ENCODE assay signal across 8 cellular contexts in the genomic region with DNA sequence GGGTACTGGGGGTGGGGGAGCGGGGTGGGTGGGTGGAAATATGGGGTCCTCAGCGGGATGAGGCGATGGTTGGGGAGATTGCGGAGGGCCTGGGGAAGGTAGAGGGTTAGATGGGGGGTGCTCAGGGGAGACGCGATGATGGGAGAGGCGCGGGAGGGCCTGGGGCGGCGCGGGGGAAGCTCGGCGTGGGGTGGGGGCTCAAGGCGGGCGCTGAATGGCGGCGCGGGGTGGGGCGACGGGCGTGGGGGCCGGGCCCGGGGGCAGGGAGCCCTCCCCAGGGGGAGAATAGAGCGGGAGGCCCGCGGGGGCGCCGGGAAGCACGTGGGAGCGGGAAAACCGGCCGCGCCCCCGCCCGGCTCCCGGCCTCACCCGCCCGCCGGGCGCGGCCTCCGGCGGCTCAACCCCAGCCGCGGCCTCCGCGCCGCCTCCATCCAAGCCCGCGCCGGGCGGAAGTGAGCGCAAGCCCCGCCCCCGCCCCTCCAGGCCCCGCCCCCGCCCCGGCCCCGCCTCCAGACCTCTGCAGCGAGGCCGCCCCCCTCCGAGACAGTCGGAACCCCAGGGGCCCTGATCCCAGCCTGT. TPM values are rescaled to one million over a fixed set of nuclear protein-coding genes. Genes with fewer than 3 reads are reported as not detected.
DNase-seq lines count a peak whose midpoint lies in the region; ATAC-seq and TF ChIP-seq lines count a peak whose summit lies in the region.

A gene with protein sequence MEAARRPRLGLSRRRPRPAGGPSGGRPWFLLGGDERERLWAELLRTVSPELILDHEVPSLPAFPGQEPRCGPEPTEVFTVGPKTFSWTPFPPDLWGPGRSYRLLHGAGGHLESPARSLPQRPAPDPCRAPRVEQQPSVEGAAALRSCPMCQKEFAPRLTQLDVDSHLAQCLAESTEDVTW (minus strand): TSS at position 454 of the 579 bp plus-strand sequence. CDS start 23 bp downstream, at position 431.

- DNase-seq in BE2C: peak; percentile 78
- DNase-seq in NT2/D1 (ENCODE audit: low read depth, low spot score): no peak
- DNase-seq in activated naive CD4-positive, alpha-beta T cell treated with anti-CD3 and anti-CD28 coated beads, Interleukin-2, amount 10 ng/mL, durations not matched to agents 7 days and 5 days: no peak
- no peak for DNase-seq in glomerular endothelial cell (ENCODE audit: extremely low read depth, low read depth, low spot score)
- DNase-seq in omental fat pad (ENCODE audit: low spot score): no peak
- DNase-seq in upper lobe of right lung: no peak

- CTCF ChIA-PET in activated naive CD4-positive, alpha-beta T cell treated with anti-CD3 and anti-CD28 coated beads, Interleukin-2, amount 10 ng/mL, durations not matched to agents 7 days and 5 days (lab: Charles Lee): interaction anchor here (0.7 to 7.0 kb wide), 22 partner anchors 10 to 362 kb away, joined by 3 to 217 read pairs (median 5); partner anchors contain the start of genes MORN1, PANK4, PEX10 and RER1

- H3K27me3 ChIP-seq in BE2C (no peaks in the 10 kb centered on the region), NT2/D1 (ENCODE audit: insufficient read depth, insufficient read length) (no peaks in the 10 kb centered on the region), upper lobe of right lung (no peaks in the 10 kb centered on the region)

- no peaks in the 10 kb centered on the region for H3K9me3 ChIP-seq in BE2C
- H3K9me3 ChIP-seq in NT2/D1 (ENCODE audit: insufficient read depth, low read length): no peaks in the 10 kb centered on the region
- no peaks in the 10 kb centered on the region for H3K9me3 ChIP-seq in upper lobe of right lung

- H3K4me3 ChIP-seq in BE2C (ENCODE audit: low read depth, low read length) (peak within 1 kb of the TSS; percentile 68), NT2/D1 (ENCODE audit: insufficient read length, low read depth) (peak within 1 kb of the TSS; percentile 46), upper lobe of right lung (peak within 1 kb of the TSS; percentile 80)

- H3K36me3 ChIP-seq in BE2C: no peaks in the 10 kb centered on the region
- peaks cover 23% of the 10 kb centered on the region for H3K36me3 ChIP-seq in NT2/D1 (ENCODE audit: insufficient read depth, insufficient read length, low read length)
- H3K36me3 ChIP-seq in upper lobe of right lung: no peaks in the 10 kb centered on the region

- TF ChIP-seq CTCF in BE2C (IDR thresholded peaks at IDR 0.05; ENCODE audit: low read depth, low read length): no peak
- TF ChIP-seq CTCF in omental fat pad (IDR thresholded peaks at IDR 0.05): no peak
- no peak for TF ChIP-seq CTCF in upper lobe of right lung (IDR thresholded peaks at IDR 0.05)

- peak within 1 kb of the TSS; percentile 83 for H3K9ac ChIP-seq in NT2/D1 (ENCODE audit: insufficient read length, low read depth)

- peaks cover 42% of the 10 kb centered on the region for H3K4me1 Mint-ChIP-seq in activated naive CD4-positive, alpha-beta T cell treated with anti-CD3 and anti-CD28 coated beads, Interleukin-2, amount 10 ng/mL, durations not matched to agents 7 days and 5 days

- H3K4me3 Mint-ChIP-seq in activated naive CD4-positive, alpha-beta T cell treated with anti-CD3 and anti-CD28 coated beads, Interleukin-2, amount 10 ng/mL, durations not matched to agents 7 days and 5 days: peak within 1 kb of the TSS; percentile 77

- peaks cover 2% of the 10 kb centered on the region for H3K36me3 Mint-ChIP-seq in activated naive CD4-positive, alpha-beta T cell treated with anti-CD3 and anti-CD28 coated beads, Interleukin-2, amount 10 ng/mL, durations not matched to agents 7 days and 5 days

- no peaks in the 10 kb centered on the region for H3K27me3 Mint-ChIP-seq in activated naive CD4-positive, alpha-beta T cell treated with anti-CD3 and anti-CD28 coated beads, Interleukin-2, amount 10 ng/mL, durations not matched to agents 7 days and 5 days

- H3K4me1 ChIP-seq in BE2C (peaks cover 7% of the 10 kb centered on the region), NT2/D1 (ENCODE audit: insufficient read depth, insufficient read length) (peaks cover 17% of the 10 kb centered on the region), upper lobe of right lung (peaks cover 50% of the 10 kb centered on the region)

- peak within 1 kb of the TSS; percentile 93 for H3K27ac Mint-ChIP-seq in activated naive CD4-positive, alpha-beta T cell treated with anti-CD3 and anti-CD28 coated beads, Interleukin-2, amount 10 ng/mL, durations not matched to agents 7 days and 5 days

- intact Hi-C loops in upper lobe of right lung (cut with DNase I): loop anchor here (10.0 kb wide), 1 partner anchor 120 kb away; no protein-coding TSS in a partner anchor

- no peaks in the 10 kb centered on the region for H3K9me3 Mint-ChIP-seq in activated naive CD4-positive, alpha-beta T cell treated with anti-CD3 and anti-CD28 coated beads, Interleukin-2, amount 10 ng/mL, durations not matched to agents 7 days and 5 days

- H3K27ac ChIP-seq in upper lobe of right lung: peak within 1 kb of the TSS; percentile 87

- ATAC-seq in GM18867 (IDR thresholded peaks at IDR 0.05; ENCODE audit: unreplicated experiment) (peak; percentile 50), HG03045 (IDR thresholded peaks at IDR 0.05; ENCODE audit: unreplicated experiment) (peak; percentile 50), omental fat pad (ENCODE audit: low FRiP score) (peak; percentile 43), upper lobe of right lung (peak; percentile 63)

RNA-seq across cellular contexts. Expression of the gene that starts here (rescaled TPM):
- polyA plus RNA-seq in BE2C (2012; ENCODE audit: insufficient read depth, insufficient read length, low read depth): 37.3 TPM
- total RNA-seq in glomerular endothelial cell (34.9 and 56.9 TPM in 2 replicates), omental fat pad (10 to 100 TPM; 14.2 to 24.9 (median 21.8) TPM), upper lobe of right lung (55.3 TPM)
